ENCODE assay signal across 3 cellular contexts in genomic region chr5:61313960-61314681, GRCh38.
A peak's percentile ranks its signal among the peaks of the same experiment; 100 is the strongest.
TF ChIP-seq lines count a peak whose summit lies in the region.

No MANE protein-coding gene starts in this region.

TF ChIP-seq in liver, 16 proteins besides CTCF, POLR2A, EP300 and RAD21:
- TF ChIP-seq JUND (IDR thresholded peaks at IDR 0.05) (no peak), NR2F2 (IDR thresholded peaks at IDR 0.05) (peak; percentile 8)

TF ChIP-seq in HepG2, 621 proteins besides CTCF, POLR2A, EP300 and RAD21:
- no peak for TF ChIP-seq CBFB (CRISPR knock-in tag; IDR thresholded peaks at IDR 0.05)
- no peak for TF ChIP-seq DNMT3B (CRISPR knock-in tag; conservative IDR thresholded peaks at IDR 0.05)
- TF ChIP-seq ZSCAN25 (CRISPR knock-in tag; IDR thresholded peaks at IDR 0.05) = no peak
- no peak for TF ChIP-seq REXO4 (CRISPR knock-in tag; IDR thresholded peaks at IDR 0.05; ENCODE audit: borderline replicate concordance)
- no peak for TF ChIP-seq ZNF30 (CRISPR knock-in tag; IDR thresholded peaks at IDR 0.05)

TF ChIP-seq in SK-N-SH, 30 proteins besides CTCF, POLR2A, EP300 and RAD21:
- TF ChIP-seq EZH2phosphoT487 (IDR thresholded peaks at IDR 0.05; ENCODE audit: borderline replicate concordance, low read depth) (no peak), FOSL2 (IDR thresholded peaks at IDR 0.05; ENCODE audit: borderline replicate concordance, low read depth) (peak; percentile 86), MXI1 (IDR thresholded peaks at IDR 0.05; ENCODE audit: low read depth, low read length) (no peak), GATA2 (CRISPR knock-in tag; IDR thresholded peaks at IDR 0.05) (no peak), IRF3 (IDR thresholded peaks at IDR 0.05; ENCODE audit: low read depth, low read length) (no peak), RXRA (IDR thresholded peaks at IDR 0.05; ENCODE audit: borderline replicate concordance, low read depth) (peak; percentile 73; the same call in 1 of the 2 replicates), RCOR1 (IDR thresholded peaks at IDR 0.05; ENCODE audit: low read length) (no peak), ZBTB33 (IDR thresholded peaks at IDR 0.05; ENCODE audit: borderline replicate concordance, low read depth) (peak; percentile 74; the same call in 1 of the 2 replicates), TAF1 (IDR thresholded peaks at IDR 0.05; ENCODE audit: borderline replicate concordance, low read depth, low read length) (no peak), JUND (IDR thresholded peaks at IDR 0.05) (peak; percentile 78), MEF2A (IDR thresholded peaks at IDR 0.05; ENCODE audit: borderline replicate concordance, low read depth) (no peak), TEAD4 (IDR thresholded peaks at IDR 0.05; ENCODE audit: borderline replicate concordance, insufficient read depth) (peak; percentile 62; the same call in 1 of the 2 replicates), RFX5 (IDR thresholded peaks at IDR 0.05; ENCODE audit: low read length) (no peak), PBX3 (IDR thresholded peaks at IDR 0.05) (peak; percentile 86), SMC3 (IDR thresholded peaks at IDR 0.05; ENCODE audit: low read depth, low read length) (no peak), REST (IDR thresholded peaks at IDR 0.05; ENCODE audit: low read depth, low read length) (no peak), GABPA (IDR thresholded peaks at IDR 0.05; ENCODE audit: low read depth) (peak; percentile 26; the same call in 1 of the 2 replicates), FOXJ3 (CRISPR knock-in tag; IDR thresholded peaks at IDR 0.05) (no peak), POLR2AphosphoS5 (IDR thresholded peaks at IDR 0.05; ENCODE audit: low read depth, low read length) (peak; percentile 58; the same call in 1 of the 2 replicates), USF2 (IDR thresholded peaks at IDR 0.05; ENCODE audit: borderline replicate concordance, low read depth, low read length) (no peak), MAX (IDR thresholded peaks at IDR 0.05; ENCODE audit: low read depth) (peak; percentile 52; the same call in 1 of the 2 replicates), FOXM1 (IDR thresholded peaks at IDR 0.05; ENCODE audit: low read depth) (no peak), USF1 (IDR thresholded peaks at IDR 0.05; ENCODE audit: borderline replicate concordance, low read depth) (no peak; the same call in 1 of the 2 replicates), ELF1 (IDR thresholded peaks at IDR 0.05) (no peak), NRF1 (IDR thresholded peaks at IDR 0.05; ENCODE audit: low read depth, low read length) (no peak), SIN3A (IDR thresholded peaks at IDR 0.05; ENCODE audit: borderline replicate concordance, low read depth, low read length) (no peak), YY1 (IDR thresholded peaks at IDR 0.05; ENCODE audit: low read depth) (no peak), TCF12 (IDR thresholded peaks at IDR 0.05) (peak; percentile 94), NFIC (IDR thresholded peaks at IDR 0.05; ENCODE audit: borderline replicate concordance) (peak; percentile 95)
